ENCODE assay signal across 1 cellular context in the genomic region with DNA sequence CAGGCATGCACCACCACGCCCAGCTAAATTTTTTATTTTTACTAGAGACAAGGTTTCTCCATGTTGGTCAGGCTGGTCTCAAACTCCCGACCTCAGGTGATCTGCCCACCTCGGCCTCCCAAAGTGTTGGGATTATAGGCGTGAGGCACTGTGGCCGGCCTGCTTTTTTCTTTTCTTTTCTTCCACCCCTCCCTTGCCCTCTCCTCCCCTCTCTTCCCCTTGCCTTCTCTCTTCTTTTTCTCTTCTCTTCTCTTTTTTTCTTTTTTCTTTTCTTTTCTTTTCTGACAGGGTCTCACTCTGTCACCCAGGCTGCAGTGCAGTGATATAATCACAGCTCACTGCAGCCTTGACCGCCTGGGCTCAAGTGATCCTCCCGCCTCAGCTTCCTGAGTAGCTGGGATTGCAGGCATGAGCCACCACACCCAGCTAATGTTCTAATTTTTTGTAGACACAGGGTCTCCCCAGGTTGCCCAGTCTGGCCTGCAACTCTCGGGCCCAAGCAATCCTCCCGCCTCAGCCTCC.
TF ChIP-seq lines count a peak whose summit lies in the region.

No MANE protein-coding gene starts in this region.

TF ChIP-seq in HEK293, 187 proteins besides CTCF, POLR2A, EP300 and RAD21:
- TF ChIP-seq ZNF366 (tag by site-specific recombination; conservative IDR thresholded peaks at IDR 0.05) = peak; percentile 51; the same call in 1 of the 2 replicates
- 0 out of 2 replicates have a peak, but pooled peaks have one; percentile 27 for TF ChIP-seq PRDM1 (tag by site-specific recombination; IDR thresholded peaks at IDR 0.05)
- TF ChIP-seq OSR2 (tag by site-specific recombination; IDR thresholded peaks at IDR 0.05) = peak; percentile 46; the same call in 1 of the 2 replicates
TF ChIP-seq in HEK293: peak in this region for 3; not testable (repeated sequence) for 184.
